7 cellular contexts compared by ENCODE assay signal in the genomic region with DNA sequence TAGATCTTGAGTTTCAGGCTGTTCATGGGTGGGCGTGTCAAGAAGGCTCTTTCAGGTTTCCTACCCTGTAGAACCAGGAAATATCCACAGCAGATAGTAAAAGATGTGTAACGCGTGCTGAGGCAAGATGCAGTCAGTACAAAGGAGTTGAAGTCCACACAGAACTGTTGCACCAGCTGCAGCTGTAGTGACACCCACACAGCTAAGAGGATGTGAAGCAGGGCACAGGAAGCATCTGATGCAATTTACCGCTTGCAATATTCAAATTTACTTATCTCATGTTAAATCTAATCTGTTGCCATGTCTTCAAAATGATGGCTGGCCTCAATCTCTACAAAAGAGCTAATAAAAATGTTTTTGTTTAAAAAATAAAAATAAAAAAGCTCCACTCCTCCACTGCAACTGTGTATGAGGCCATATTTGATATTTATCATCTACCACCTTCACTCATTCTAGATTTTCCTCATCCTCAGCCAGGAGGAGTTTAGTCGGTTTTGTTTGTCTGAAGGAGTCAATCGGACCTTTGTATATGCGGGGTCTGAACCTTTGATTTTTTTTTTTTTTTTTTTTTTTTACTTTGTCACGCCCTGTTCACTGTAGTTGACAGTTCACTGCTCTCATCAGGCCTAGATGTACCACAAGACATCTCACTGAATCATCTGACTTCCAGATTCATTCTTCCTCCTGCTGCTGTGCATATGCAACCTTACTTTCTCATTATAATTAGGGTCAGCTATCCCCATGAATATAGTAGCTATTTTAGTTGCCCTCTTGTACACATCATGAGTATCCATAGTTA.
DNase-seq lines count a peak whose midpoint lies in the region; ATAC-seq lines count a peak whose summit lies in the region.

No MANE protein-coding gene starts in this region.

- no peak overlapping the region for H3K4me3 ChIP-seq in H7 (ENCODE audit: insufficient read depth, low read depth, low read length)

- no peaks in the 10 kb centered on the region for H3K36me3 ChIP-seq in H7 (replicated peaks; ENCODE audit: control insufficient read depth, insufficient read depth, low read length)

- DNase-seq in activated T-cell treated with anti-CD3 and anti-CD28 coated beads for 48 hours (ENCODE audit: low read depth) = peak; percentile 16
- DNase-seq in stimulated activated CD4-positive, alpha-beta T cell treated with anti-CD3 and anti-CD28 coated beads, Interleukin-4, amount 100 ng/mL, for 1 hour = peak; percentile 26
- DNase-seq in H7 = no peak
- DNase-seq in GM03348 (ENCODE audit: low spot score) = no peak
- no peak for DNase-seq in NCI-H1105 (lab: John Stamatoyannopoulos, UW)

- no peaks in the 10 kb centered on the region for H3K27me3 ChIP-seq in H7 (ENCODE audit: control insufficient read depth, insufficient read depth, low read length)

- peak; percentile 63 for ATAC-seq in GM21423 (IDR thresholded peaks at IDR 0.05; ENCODE audit: unreplicated experiment)
- peak; percentile 54 for ATAC-seq in HG03521 (IDR thresholded peaks at IDR 0.05; ENCODE audit: unreplicated experiment)

Comparison
In these comparisons a context has a peak if more than half of its experiments do, and no peak if none do; other contexts are left out.
1. DNase-seq: peak in activated T-cell treated with anti-CD3 and anti-CD28 coated beads for 48 hours (single experiment) and stimulated activated CD4-positive, alpha-beta T cell treated with anti-CD3 and anti-CD28 coated beads, Interleukin-4, amount 100 ng/mL, for 1 hour (single experiment); none in H7 (single experiment), GM03348 (single experiment) and NCI-H1105 (single experiment).